Comparison of ENCODE assay signal across 10 cellular contexts in genomic region chr4:138175337-138175794, GRCh38.
A peak's percentile ranks its signal among the peaks of the same experiment; 100 is the strongest.
DNase-seq lines count a peak whose midpoint lies in the region; ATAC-seq and TF ChIP-seq lines count a peak whose summit lies in the region.
"Had no signal": no experiment of that assay in that cellular context is flagged by ENCODE, and none has a peak within 500 bp of the region (broad histone marks: within the 10 kb centered on the region; RNA-seq: fewer than 3 reads in every experiment).

No MANE protein-coding gene starts in this region.

- H3K9me3 ChIP-seq in liver (ENCODE audit: control insufficient read depth in 4 of 4, low read length in 3 of 4) (no peaks in the 10 kb centered on the region), WERI-Rb-1 (ENCODE audit: severe bottlenecking) (no peaks in the 10 kb centered on the region)

- TF ChIP-seq CTCF in liver (IDR thresholded peaks at IDR 0.05; ENCODE audit: low read depth, low read length, missing input control) = no peak
- no peak for TF ChIP-seq CTCF in natural killer cell (IDR thresholded peaks at IDR 0.05)
- TF ChIP-seq CTCF in WERI-Rb-1 (IDR thresholded peaks at IDR 0.05; ENCODE audit: low read depth, low read length) = no peak

- intact Hi-C loops in natural killer cell (cut with micrococcal nuclease) = no loop called here

- DNase-seq in COLO668 (lab: John Stamatoyannopoulos, UW; ENCODE audit: unreplicated experiment) (peak; percentile 72), NCI-H2081 (lab: John Stamatoyannopoulos, UW) (peak; percentile 77 to 92), cerebellar cortex (ENCODE audit: low spot score) (peak; percentile 42), NAMALWA (ENCODE audit: low spot score) (no peak), natural killer cell (no peak), WERI-Rb-1 (no peak)
- DNase-seq: SW 1271 had no signal

- H3K4me1 ChIP-seq in liver (ENCODE audit: control insufficient read depth in 4 of 4, insufficient read depth in 4 of 4, low read length in 3 of 4) = peaks cover 0 to 6% (median 5%) of the 10 kb centered on the region in 4 donors

- no peaks in the 10 kb centered on the region for H3K27me3 Mint-ChIP-seq in natural killer cell (ENCODE audit: low read depth in 2 of 2)

- H3K4me3 ChIP-seq in liver (ENCODE audit: low read depth in 1 of 3, low read length in 3 of 3) = no peak overlapping the region
- no peak overlapping the region for H3K4me3 ChIP-seq in WERI-Rb-1 (ENCODE audit: low read depth, low read length)

- peak overlapping the region in 1 of 2 donors; percentile 16 for H3K9ac ChIP-seq in liver (ENCODE audit: low read depth in 1 of 2, low read length in 2 of 2)

- H3K27ac ChIP-seq in liver (ENCODE audit: low read depth in 1 of 2, low read length in 2 of 2) (no peak overlapping the region), WERI-Rb-1 (no peak overlapping the region)

- H3K36me3 ChIP-seq in liver (ENCODE audit: control insufficient read depth in 4 of 4, insufficient read depth in 3 of 4, low read depth in 1 of 4, low read length in 3 of 4) = no peaks in the 10 kb centered on the region
- H3K36me3 ChIP-seq in WERI-Rb-1 = no peaks in the 10 kb centered on the region

- peak; percentile 57 to 64 for TF ChIP-seq RAD21 in liver (IDR thresholded peaks at IDR 0.05)

- H3K27ac Mint-ChIP-seq in natural killer cell = no peak overlapping the region
- H3K27ac Mint-ChIP-seq: B cell had no signal

- no peaks in the 10 kb centered on the region for H3K36me3 Mint-ChIP-seq in natural killer cell

- ATAC-seq in natural killer cell (no peak), HG02884 (IDR thresholded peaks at IDR 0.05; ENCODE audit: unreplicated experiment) (no peak)

- 19% methylated on average over 5 of the region's 5 CpGs for WGBS in liver

- H3K9me3 Mint-ChIP-seq in natural killer cell = peaks cover 2 to 4% of the 10 kb centered on the region in 2 donors

- H3K4me3 Mint-ChIP-seq in natural killer cell = no peak overlapping the region
- H3K4me3 Mint-ChIP-seq: B cell had no signal

- H3K4me1 Mint-ChIP-seq in natural killer cell = no peaks in the 10 kb centered on the region
- H3K4me1 Mint-ChIP-seq: B cell had no signal

- H3K27me3 ChIP-seq in liver (ENCODE audit: control insufficient read depth in 4 of 4, insufficient read depth in 4 of 4, low read length in 3 of 4) (no peaks in the 10 kb centered on the region), WERI-Rb-1 (ENCODE audit: insufficient read depth, low read depth, severe bottlenecking) (no peaks in the 10 kb centered on the region)

TF ChIP-seq in liver, 16 proteins besides CTCF, POLR2A, EP300 and RAD21:
- TF ChIP-seq, protein P1, sequence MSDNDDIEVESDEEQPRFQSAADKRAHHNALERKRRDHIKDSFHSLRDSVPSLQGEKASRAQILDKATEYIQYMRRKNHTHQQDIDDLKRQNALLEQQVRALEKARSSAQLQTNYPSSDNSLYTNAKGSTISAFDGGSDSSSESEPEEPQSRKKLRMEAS (IDR thresholded peaks at IDR 0.05) = no peak
- TF ChIP-seq HNF4G (IDR thresholded peaks at IDR 0.05) (no peak), HNF4A (conservative IDR thresholded peaks at IDR 0.05) (no peak), RXRA (IDR thresholded peaks at IDR 0.05) (peak; percentile 12 to 22)

Comparison
In these comparisons a context has a peak if more than half of its experiments do, and no peak if none do; other contexts are left out.
1. DNase-seq: peak in COLO668 (single experiment), NCI-H2081 (2 of 2) and cerebellar cortex (single experiment); none in NAMALWA (single experiment), natural killer cell (single experiment) and WERI-Rb-1 (single experiment).